8 cellular contexts compared by ENCODE assay signal in the genomic region with DNA sequence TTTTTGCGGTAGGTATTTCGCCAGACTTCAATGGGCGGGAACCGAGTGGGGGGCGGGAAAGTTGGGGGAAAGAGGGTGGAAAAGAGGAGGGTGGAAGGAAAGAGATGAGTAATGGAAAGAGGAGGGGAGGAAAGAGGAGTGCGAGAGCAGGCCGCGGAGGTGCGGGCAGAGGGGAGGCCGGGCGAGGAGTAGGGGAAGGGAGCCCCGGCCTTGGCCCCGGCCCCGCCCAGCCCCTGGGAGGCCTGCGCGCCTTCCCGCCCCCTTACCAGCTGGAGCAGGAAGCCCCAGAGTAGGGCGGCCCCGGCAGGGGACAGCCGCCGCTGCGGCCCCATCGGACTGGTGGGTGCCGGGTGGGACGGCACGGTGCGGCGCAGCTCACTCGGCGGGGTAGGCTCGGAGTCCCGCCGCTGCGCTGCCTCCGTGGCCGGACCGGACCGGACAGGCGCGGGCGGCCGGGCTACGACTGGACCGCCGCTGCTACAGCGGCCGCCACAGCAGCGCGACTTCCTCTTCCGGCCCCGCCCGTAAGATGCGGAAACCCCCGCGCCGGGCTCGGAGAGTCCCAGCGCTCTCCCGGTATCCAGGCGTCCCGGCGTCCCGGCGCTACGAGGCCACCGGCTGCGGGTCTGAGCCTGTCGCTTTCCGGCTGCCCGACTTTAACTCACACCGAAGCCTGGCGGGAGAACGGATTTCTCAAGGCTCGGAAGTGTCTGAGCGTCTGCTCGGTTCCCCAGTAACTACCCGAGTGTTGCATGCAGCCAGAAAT.
DNase-seq lines count a peak whose midpoint lies in the region; ATAC-seq lines count a peak whose summit lies in the region.

A gene with protein sequence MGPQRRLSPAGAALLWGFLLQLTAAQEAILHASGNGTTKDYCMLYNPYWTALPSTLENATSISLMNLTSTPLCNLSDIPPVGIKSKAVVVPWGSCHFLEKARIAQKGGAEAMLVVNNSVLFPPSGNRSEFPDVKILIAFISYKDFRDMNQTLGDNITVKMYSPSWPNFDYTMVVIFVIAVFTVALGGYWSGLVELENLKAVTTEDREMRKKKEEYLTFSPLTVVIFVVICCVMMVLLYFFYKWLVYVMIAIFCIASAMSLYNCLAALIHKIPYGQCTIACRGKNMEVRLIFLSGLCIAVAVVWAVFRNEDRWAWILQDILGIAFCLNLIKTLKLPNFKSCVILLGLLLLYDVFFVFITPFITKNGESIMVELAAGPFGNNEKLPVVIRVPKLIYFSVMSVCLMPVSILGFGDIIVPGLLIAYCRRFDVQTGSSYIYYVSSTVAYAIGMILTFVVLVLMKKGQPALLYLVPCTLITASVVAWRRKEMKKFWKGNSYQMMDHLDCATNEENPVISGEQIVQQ (minus strand): TSS at position 505 of the 766 bp plus-strand sequence. CDS start 173 bp downstream, at position 332.

- peak; percentile 88 for ATAC-seq in GM18909 (IDR thresholded peaks at IDR 0.05; ENCODE audit: poor library complexity, unreplicated experiment)
- peak; percentile 84 for ATAC-seq in HG03159 (IDR thresholded peaks at IDR 0.05; ENCODE audit: unreplicated experiment)

- DNase-seq in AG08396 (ENCODE audit: low spot score) (peak; percentile 95), NCI-H345 treated with DMSO at 0.1 percent for 48 hours (lab: John Stamatoyannopoulos, UW; ENCODE audit: unreplicated experiment) (peak; percentile 32), caudate nucleus (lab: John Stamatoyannopoulos, UW) (peak in 59 of 61 donors; percentile 9 to 82 (median 58)), iris pigment epithelial cell (ENCODE audit: low read depth) (peak; percentile 86)
- DNase-seq in activated CD4-positive, CD25-positive, alpha-beta regulatory T cell (lab: John Stamatoyannopoulos, UW) = peak; percentile 53 to 67 (median 62)
- DNase-seq in stimulated activated CD4-positive, alpha-beta T cell treated with anti-CD3 and anti-CD28 coated beads, Interleukin-12 subunit alpha, Interleukin-12 subunit beta, amount 100 ng/mL, for 4 hours = peak; percentile 87

- peak within 1 kb of the TSS; percentile 62 for H3K27ac ChIP-seq in caudate nucleus (ENCODE audit: low read depth, low read length)

Comparison
In these comparisons a context has a peak if more than half of its experiments do, and no peak if none do; other contexts are left out.
1. Peak in every context shown above with its lines: DNase-seq, ATAC-seq and H3K27ac ChIP-seq.
2. DNase-seq: peak in every context shown above with its lines; median percentile 95 in AG08396; 87 in stimulated activated CD4-positive, alpha-beta T cell treated with anti-CD3 and anti-CD28 coated beads, Interleukin-12 subunit alpha, Interleukin-12 subunit beta, amount 100 ng/mL, for 4 hours; 86 in iris pigment epithelial cell; 62 in activated CD4-positive, CD25-positive, alpha-beta regulatory T cell; 58 in caudate nucleus; 32 in NCI-H345 treated with DMSO at 0.1 percent for 48 hours.